ENCODE assay signal across 40 cellular contexts in genomic region chr19:46447006-46447405, GRCh38. TPM values are rescaled to one million over a fixed set of nuclear protein-coding genes. Genes with fewer than 3 reads are reported as not detected.
"Had no signal": no experiment of that assay in that cellular context is flagged by ENCODE, and none has a peak within 500 bp of the region (broad histone marks: within the 10 kb centered on the region; RNA-seq: fewer than 3 reads in every experiment).

No MANE protein-coding gene starts in this region.

- ATAC-seq: activated CD8-positive, alpha-beta T cell treated with anti-CD3 and anti-CD28 coated beads for 36 hours; activated T-cell treated with anti-CD3 and anti-CD28 coated beads, Interleukin-2, amount 50 U/mL, for 72 hours; activated T-helper 17 cell treated with anti-CD3 and anti-CD28 coated beads, Interleukin-2, amount 50 U/mL, for 72 hours; body of pancreas; PC-3; SK-N-SH treated with all-trans-retinoic acid at 6 μM for 48 hours had no signal

- H3K27ac Mint-ChIP-seq: activated CD8-positive, alpha-beta T cell treated with anti-CD3 and anti-CD28 coated beads for 36 hours; activated naive CD8-positive, alpha-beta T cell treated with anti-CD3 and anti-CD28 coated beads for 36 hours; activated T-cell treated with anti-CD3 and anti-CD28 coated beads, Interleukin-2, amount 50 U/mL, for 72 hours; activated T-helper 17 cell treated with anti-CD3 and anti-CD28 coated beads, Interleukin-2, amount 50 U/mL, for 72 hours had no signal

- H3K9me3 ChIP-seq: body of pancreas, breast epithelium, Peyer's patch had no signal

- H3K4me3 ChIP-seq: body of pancreas, breast epithelium, MG63, Peyer's patch had no signal

- H3K36me3 Mint-ChIP-seq: activated naive CD8-positive, alpha-beta T cell treated with anti-CD3 and anti-CD28 coated beads for 36 hours had no signal

- H3K27me3 ChIP-seq: body of pancreas, breast epithelium, MG63, Peyer's patch had no signal

- H3K4me1 ChIP-seq: breast epithelium, Peyer's patch had no signal

- H3K36me3 ChIP-seq: breast epithelium, MG63, Peyer's patch, WERI-Rb-1 had no signal

- H3K4me1 Mint-ChIP-seq: activated naive CD8-positive, alpha-beta T cell treated with anti-CD3 and anti-CD28 coated beads for 36 hours; activated T-helper 17 cell treated with anti-CD3 and anti-CD28 coated beads, Interleukin-2, amount 50 U/mL, for 72 hours had no signal

- DNase-seq: activated CD4-positive, alpha-beta T cell treated with anti-CD3 and anti-CD28 coated beads for 1 hour; activated CD4-positive, alpha-beta T cell treated with anti-CD3 and anti-CD28 coated beads for 48 hours; activated CD4-positive, alpha-beta T cell treated with anti-CD3 and anti-CD28 coated beads, Interleukin-2, amount 50 U/mL, for 4 hours; activated CD4-positive, CD25-positive, alpha-beta regulatory T cell; activated CD8-positive, alpha-beta T cell treated with anti-CD3 and anti-CD28 coated beads for 36 hours; activated effector memory CD4-positive, alpha-beta T cell treated with anti-CD3 and anti-CD28 coated beads, Interleukin-2, amount 50 U/mL, for 16 hours; activated naive CD4-positive, alpha-beta T cell; activated naive CD4-positive, alpha-beta T cell treated with anti-CD3 and anti-CD28 coated beads, Interleukin-2, amount 50 U/mL, for 16 hours; activated naive CD8-positive, alpha-beta T cell treated with anti-CD3 and anti-CD28 coated beads for 36 hours; activated T-cell treated with anti-CD3 and anti-CD28 coated beads, Interleukin-2, amount 50 U/mL, for 1 hour; activated T-cell treated with anti-CD3 and anti-CD28 coated beads, Interleukin-2, amount 50 U/mL, for 72 hours; amniotic stem cell; body of pancreas; Kasumi-1; KBM-7; MG63; NCI-H1092; NCI-H1436 treated with DMSO at 0.1 percent for 48 hours; NCI-H1694 treated with DMSO at 0.1 percent for 48 hours; NCI-H2029; NCI-H345; NCI-H526; NCI-H748 treated with DMSO at 0.1 percent for 48 hours; NK-92 treated with Interleukin-12 subunit alpha and Interleukin-12 subunit beta, amount 100 ng/mL, for 24 hours; PC-3; Peyer's patch; RPMI8226; SIG-M5; SW 1271; T-helper 1 cell; T-helper 2 cell; T-helper 9 cell; WERI-Rb-1 had no signal

- H3K27ac ChIP-seq: body of pancreas, Peyer's patch, WERI-Rb-1 had no signal

- H3K27me3 Mint-ChIP-seq: activated naive CD8-positive, alpha-beta T cell treated with anti-CD3 and anti-CD28 coated beads for 36 hours had no signal

- H3K4me3 Mint-ChIP-seq: activated CD8-positive, alpha-beta T cell treated with anti-CD3 and anti-CD28 coated beads for 36 hours; activated naive CD8-positive, alpha-beta T cell treated with anti-CD3 and anti-CD28 coated beads for 36 hours; activated T-cell treated with anti-CD3 and anti-CD28 coated beads, Interleukin-2, amount 50 U/mL, for 72 hours; activated T-helper 17 cell treated with anti-CD3 and anti-CD28 coated beads, Interleukin-2, amount 50 U/mL, for 72 hours had no signal

RNA-seq across cellular contexts. Expression of gene PNMA8C, which starts 18.3 kb away (rescaled TPM):
- total RNA-seq: activated CD8-positive, alpha-beta memory T cell treated with anti-CD3 and anti-CD28 coated beads for 36 hours; activated CD8-positive, alpha-beta T cell treated with anti-CD3 and anti-CD28 coated beads for 36 hours; activated naive CD8-positive, alpha-beta T cell treated with anti-CD3 and anti-CD28 coated beads for 36 hours; activated T-cell treated with anti-CD3 and anti-CD28 coated beads, Interleukin-2, amount 50 U/mL, for 72 hours; activated T-helper 17 cell treated with anti-CD3 and anti-CD28 coated beads, Interleukin-2, amount 50 U/mL, for 72 hours; body of pancreas; NCI-H460; PC-3; Peyer's patch; Right ventricle myocardium inferior; SK-MEL-5 had no signal

RNA-seq across cellular contexts. Expression of gene PNMA8A, which starts 24.4 kb away (rescaled TPM):
- total RNA-seq: activated CD8-positive, alpha-beta T cell treated with anti-CD3 and anti-CD28 coated beads for 36 hours; activated T-helper 17 cell treated with anti-CD3 and anti-CD28 coated beads, Interleukin-2, amount 50 U/mL, for 72 hours; NCI-H460; PC-3 had no signal

RNA-seq across cellular contexts. Expression of gene CCDC8, which starts 33.6 kb away (rescaled TPM):
- total RNA-seq: activated CD8-positive, alpha-beta memory T cell treated with anti-CD3 and anti-CD28 coated beads for 36 hours; activated CD8-positive, alpha-beta T cell treated with anti-CD3 and anti-CD28 coated beads for 36 hours; activated T-cell treated with anti-CD3 and anti-CD28 coated beads, Interleukin-2, amount 50 U/mL, for 72 hours; activated T-helper 17 cell treated with anti-CD3 and anti-CD28 coated beads, Interleukin-2, amount 50 U/mL, for 72 hours; NCI-H460; PC-3; SK-MEL-5 had no signal

RNA-seq across cellular contexts. Expression of gene PNMA8B, which starts 48.7 kb away (rescaled TPM):
- total RNA-seq: activated CD8-positive, alpha-beta T cell treated with anti-CD3 and anti-CD28 coated beads for 36 hours; NCI-H460; PC-3; SK-MEL-5 had no signal
